8 cellular contexts compared by ENCODE assay signal in genomic region chr9:121500165-121500478, GRCh38. TPM values are rescaled to one million over a fixed set of nuclear protein-coding genes. Genes with fewer than 3 reads are reported as not detected.
A peak's percentile ranks its signal among the peaks of the same experiment; 100 is the strongest.
DNase-seq lines count a peak whose midpoint lies in the region; ATAC-seq and TF ChIP-seq lines count a peak whose summit lies in the region.

No MANE protein-coding gene starts in this region.

- H3K9me3 ChIP-seq in ES-I3 (ENCODE audit: control insufficient read depth, insufficient read depth, low read length) (peaks cover 4% of the 10 kb centered on the region), psoas muscle (peaks cover 7% of the 10 kb centered on the region)

- no peak overlapping the region for H3K27ac Mint-ChIP-seq in glutamatergic neuron (ENCODE audit: unreplicated experiment)

- H3K36me3 ChIP-seq in ES-I3 (ENCODE audit: insufficient read depth, low read length) (no peaks in the 10 kb centered on the region), psoas muscle (ENCODE audit: insufficient read depth in 1 of 2, low read depth in 1 of 2) (no peaks in the 10 kb centered on the region)

- peak overlapping the region; percentile 52 for H3K4me3 ChIP-seq in WI38 (ENCODE audit: low read depth, low read length)
- peak overlapping the region; percentile 77 for H3K4me3 ChIP-seq in psoas muscle

- H3K36me3 Mint-ChIP-seq in glutamatergic neuron (ENCODE audit: unreplicated experiment), result peaks cover 9% of the 10 kb centered on the region

- TF ChIP-seq CTCF in WI38 (IDR thresholded peaks at IDR 0.05; ENCODE audit: low read depth, low read length) (no peak), glutamatergic neuron (IDR thresholded peaks at IDR 0.05; ENCODE audit: partially characterized antibody, unreplicated experiment) (no peak), psoas muscle (IDR thresholded peaks at IDR 0.05) (no peak)

- H3K9ac ChIP-seq in ES-I3 (ENCODE audit: low read depth, low read length), result peak overlapping the region; percentile 63

- peaks cover 20% of the 10 kb centered on the region for H3K27me3 Mint-ChIP-seq in glutamatergic neuron (ENCODE audit: unreplicated experiment)

- H3K27me3 ChIP-seq in psoas muscle (ENCODE audit: insufficient read depth in 3 of 3, low read length in 2 of 3), result peaks cover 0 to 48% (median 3%) of the 10 kb centered on the region in 3 donors

- DNase-seq in glutamatergic neuron (no peak), psoas muscle (no peak), inferior parietal cortex (ENCODE audit: extremely low spot score) (no peak), left colon (no peak), mesenteric fat pad (ENCODE audit: low spot score) (no peak)

- intact Hi-C loops in psoas muscle (cut with DNase I) (no loop called here), left colon (cut with DNase I, micrococcal nuclease) (no loop called here)

- peak overlapping the region; percentile 52 for H3K27ac ChIP-seq in psoas muscle

- H3K4me1 Mint-ChIP-seq in glutamatergic neuron (ENCODE audit: low read depth, unreplicated experiment), result peaks cover 6% of the 10 kb centered on the region

- H3K4me1 ChIP-seq in ES-I3 (ENCODE audit: insufficient read depth, low read length), result peaks cover 11% of the 10 kb centered on the region
- H3K4me1 ChIP-seq in psoas muscle, result peaks cover 16% of the 10 kb centered on the region

- peak overlapping the region; percentile 89 for H3K4me3 Mint-ChIP-seq in glutamatergic neuron (ENCODE audit: unreplicated experiment)

- ATAC-seq in psoas muscle (peak in 2 of 4 donors; percentile 4 to 23), HG03139 (IDR thresholded peaks at IDR 0.05; ENCODE audit: unreplicated experiment) (no peak), left colon (no peak)

- peaks cover 7% of the 10 kb centered on the region for H3K9me3 Mint-ChIP-seq in glutamatergic neuron (ENCODE audit: unreplicated experiment)

- 10 to 12% (median 11%) methylated on average over 15 of the region's 15 CpGs for WGBS in psoas muscle, 3 donors

RNA-seq across cellular contexts. Expression of gene GGTA1, which starts 0.5 kb away (rescaled TPM):
- total RNA-seq in glutamatergic neuron (ENCODE audit: unreplicated experiment), result not detected
- total RNA-seq in psoas muscle, result 1 to 10 TPM in 3 of 4 donors, under 1 TPM in 1; 0.50 to 7.0 (median 2.5) TPM
- polyA plus RNA-seq in psoas muscle, result 1 to 10 TPM; 1.1 to 3.9 (median 1.6) TPM
- total RNA-seq in left colon, result 1 to 10 TPM; 2.0 to 5.6 TPM
- total RNA-seq in mesenteric fat pad, result 6.0 TPM
